In genomic region chr12:89864419-89864818, GRCh38 we compare ENCODE assay signal across 12 cellular contexts.
A peak's percentile ranks its signal among the peaks of the same experiment; 100 is the strongest.
DNase-seq lines count a peak whose midpoint lies in the region; ATAC-seq and TF ChIP-seq lines count a peak whose summit lies in the region.
"Had no signal": no experiment of that assay in that cellular context is flagged by ENCODE, and none has a peak within 500 bp of the region (broad histone marks: within the 10 kb centered on the region; RNA-seq: fewer than 3 reads in every experiment).

No MANE protein-coding gene starts in this region.

- POLR2A ChIA-PET in activated CD4-positive, alpha-beta memory T cell treated with anti-CD3 and anti-CD28 coated beads, Interleukin-2, amount 10 ng/mL, durations not matched to agents 7 days and 5 days (lab: Charles Lee): interaction anchor here (0.7 to 3.7 kb wide), 11 partner anchors 9 to 396 kb away, joined by 3 to 61 read pairs (median 4); partner anchors contain the start of genes ATP2B1 and GALNT4

- ATAC-seq in HG03095 (IDR thresholded peaks at IDR 0.05; ENCODE audit: unreplicated experiment) (no peak), HG03045 (IDR thresholded peaks at IDR 0.05; ENCODE audit: unreplicated experiment) (no peak)

- peak overlapping the region in 7 of 11 experiments; percentile 69 to 98 (median 90); a peak in 13 of 22 replicates for H3K27ac ChIP-seq in BLaER1 treated with 17β-estradiol and CSF1 and Interleukin-3, amounts not matched to agents 10 nM and 100 nM
- H3K27ac ChIP-seq in DOHH2 (ENCODE audit: low read depth, low read length): peak overlapping the region; percentile 93

- peaks cover 6% of the 10 kb centered on the region for H3K9me3 Mint-ChIP-seq in activated CD4-positive, alpha-beta memory T cell treated with anti-CD3 and anti-CD28 coated beads, Interleukin-2, amount 10 ng/mL, durations not matched to agents 7 days and 5 days

- peak overlapping the region in 6 of 11 experiments; percentile 30 to 83 (median 66); a peak in 10 of 22 replicates for H3K4me2 ChIP-seq in BLaER1 treated with 17β-estradiol and CSF1 and Interleukin-3, amounts not matched to agents 10 nM and 100 nM
- H3K4me2 ChIP-seq in DOHH2 (ENCODE audit: low read length): peak overlapping the region; percentile 91

- H4K20me1 ChIP-seq in BLaER1 treated with 17β-estradiol and CSF1 and Interleukin-3, amounts not matched to agents 10 nM and 100 nM: no peaks in the 10 kb centered on the region
- no peaks in the 10 kb centered on the region for H4K20me1 ChIP-seq in DOHH2 (ENCODE audit: control insufficient read depth, insufficient read depth, low read depth, low read length)

- H3K9ac ChIP-seq in BLaER1 treated with 17β-estradiol and CSF1 and Interleukin-3, amounts not matched to agents 10 nM and 100 nM: peak overlapping the region in 4 of 11 experiments; percentile 76 to 89 (median 84); a peak in 9 of 22 replicates

- H3K36me3 ChIP-seq in BLaER1 treated with 17β-estradiol and CSF1 and Interleukin-3, amounts not matched to agents 10 nM and 100 nM: no peaks in the 10 kb centered on the region
- peaks cover 3% of the 10 kb centered on the region; the same call in 1 of the 2 replicates for H3K36me3 ChIP-seq in DOHH2 (ENCODE audit: control insufficient read depth, low read length)
- H3K36me3 ChIP-seq: MG63 had no signal

- peaks cover 15% of the 10 kb centered on the region for H3K36me3 Mint-ChIP-seq in activated CD4-positive, alpha-beta memory T cell treated with anti-CD3 and anti-CD28 coated beads, Interleukin-2, amount 10 ng/mL, durations not matched to agents 7 days and 5 days (ENCODE audit: low read depth)

- H3F3A ChIP-seq in DOHH2 (ENCODE audit: control insufficient read depth, insufficient read depth): peaks cover 16% of the 10 kb centered on the region

- peak overlapping the region; percentile 57 for H3K27ac Mint-ChIP-seq in activated CD4-positive, alpha-beta memory T cell treated with anti-CD3 and anti-CD28 coated beads, Interleukin-2, amount 10 ng/mL, durations not matched to agents 7 days and 5 days

- no peaks in the 10 kb centered on the region for H3K9me2 ChIP-seq in DOHH2 (replicated peaks; ENCODE audit: control insufficient read depth, low read length)

- no peak for DNase-seq in activated CD4-positive, alpha-beta memory T cell treated with anti-CD3 and anti-CD28 coated beads, Interleukin-2, amount 10 ng/mL, durations not matched to agents 7 days and 5 days
- DNase-seq in islet precursor cell (peak; percentile 71), AML-193 (lab: John Stamatoyannopoulos, UW) (no peak)
- DNase-seq in stimulated activated CD4-positive, alpha-beta T cell treated with anti-CD3 and anti-CD28 coated beads, Interleukin-1b, Interleukin-23, amount 100 ng/mL, for 48 hours: no peak
- DNase-seq: dorsolateral prefrontal cortex, foreskin fibroblast, HCEC 1CT, MG63 had no signal

- H3K9me3 ChIP-seq in BLaER1 treated with 17β-estradiol and CSF1 and Interleukin-3, amounts not matched to agents 10 nM and 100 nM (replicated peaks in 1 of 11): peaks cover 2 to 15% (median 6%) of the 10 kb centered on the region in 11 experiments; a peak in 12 of 22 replicates
- H3K9me3 ChIP-seq in DOHH2 (ENCODE audit: control insufficient read depth, insufficient read depth, low read length): peaks cover 6% of the 10 kb centered on the region; the same call in 1 of the 2 replicates
- H3K9me3 ChIP-seq: MG63 had no signal

- TF ChIP-seq CTCF in DOHH2 (IDR thresholded peaks at IDR 0.05; ENCODE audit: low read depth, low read length, poor library complexity, severe bottlenecking): no peak

- H3K79me2 ChIP-seq in DOHH2 (ENCODE audit: control insufficient read depth, low read length): no peaks in the 10 kb centered on the region

- H3K27me3 Mint-ChIP-seq in activated CD4-positive, alpha-beta memory T cell treated with anti-CD3 and anti-CD28 coated beads, Interleukin-2, amount 10 ng/mL, durations not matched to agents 7 days and 5 days: no peaks in the 10 kb centered on the region

- peaks cover 43% of the 10 kb centered on the region for H3K4me1 Mint-ChIP-seq in activated CD4-positive, alpha-beta memory T cell treated with anti-CD3 and anti-CD28 coated beads, Interleukin-2, amount 10 ng/mL, durations not matched to agents 7 days and 5 days

- H3K4me3 ChIP-seq in BLaER1 treated with 17β-estradiol and CSF1 and Interleukin-3, amounts not matched to agents 10 nM and 100 nM: no peak overlapping the region
- no peak overlapping the region for H3K4me3 ChIP-seq in DOHH2 (ENCODE audit: low read length)
- H3K4me3 ChIP-seq: dorsolateral prefrontal cortex, MG63 had no signal

- no peaks in the 10 kb centered on the region for H3K27me3 ChIP-seq in BLaER1 treated with 17β-estradiol and CSF1 and Interleukin-3, amounts not matched to agents 10 nM and 100 nM
- no peaks in the 10 kb centered on the region for H3K27me3 ChIP-seq in DOHH2 (ENCODE audit: control insufficient read depth, low read length)
- H3K27me3 ChIP-seq: dorsolateral prefrontal cortex, MG63 had no signal

- no peak overlapping the region for H3K4me3 Mint-ChIP-seq in activated CD4-positive, alpha-beta memory T cell treated with anti-CD3 and anti-CD28 coated beads, Interleukin-2, amount 10 ng/mL, durations not matched to agents 7 days and 5 days

- CTCF ChIA-PET in activated CD4-positive, alpha-beta memory T cell treated with anti-CD3 and anti-CD28 coated beads, Interleukin-2, amount 10 ng/mL, durations not matched to agents 7 days and 5 days (lab: Charles Lee): interaction anchor here (1.5 kb wide), 1 partner anchor 16 kb away, joined by 8 read pairs; no protein-coding TSS in a partner anchor

- peaks cover 13 to 58% (median 23%) of the 10 kb centered on the region in 10 experiments for H3K4me1 ChIP-seq in BLaER1 treated with 17β-estradiol and CSF1 and Interleukin-3, amounts not matched to agents 10 nM and 100 nM
- H3K4me1 ChIP-seq in DOHH2 (ENCODE audit: control insufficient read depth, low read length): peaks cover 55% of the 10 kb centered on the region
